In genomic region chr7:108226723-108227359, GRCh38 we compare ENCODE assay signal across 18 cellular contexts.
"Had no signal": no experiment of that assay in that cellular context is flagged by ENCODE, and none has a peak within 500 bp of the region (broad histone marks: within the 10 kb centered on the region; RNA-seq: fewer than 3 reads in every experiment).

No MANE protein-coding gene starts in this region.

- H3K4me3 Mint-ChIP-seq: activated CD8-positive, alpha-beta T cell treated with anti-CD3 and anti-CD28 coated beads for 36 hours; activated naive CD4-positive, alpha-beta T cell treated with anti-CD3 and anti-CD28 coated beads, Interleukin-2, amount 10 ng/mL, durations not matched to agents 7 days and 5 days; activated T-cell treated with anti-CD3 and anti-CD28 coated beads, Interleukin-2, amount 50 U/mL, for 4 hours; natural killer cell treated with Interleukin-12 subunit alpha and Interleukin-12 subunit beta and Interleukin-15 and Interleukin-18, amount 100 ng/mL, for 72 hours; T-helper 2 cell treated with Interferon-gamma antibody and Interleukin-4, amounts not matched to agents 5 μg/mL and 100 μg/mL, for 36 hours had no signal

- H3K4me1 Mint-ChIP-seq: activated naive CD4-positive, alpha-beta T cell treated with anti-CD3 and anti-CD28 coated beads, Interleukin-2, amount 10 ng/mL, durations not matched to agents 7 days and 5 days had no signal

- H3K27ac Mint-ChIP-seq: activated CD8-positive, alpha-beta T cell treated with anti-CD3 and anti-CD28 coated beads for 36 hours; activated naive CD4-positive, alpha-beta T cell treated with anti-CD3 and anti-CD28 coated beads, Interleukin-2, amount 10 ng/mL, durations not matched to agents 7 days and 5 days; natural killer cell treated with Interleukin-12 subunit alpha and Interleukin-12 subunit beta and Interleukin-15 and Interleukin-18, amount 100 ng/mL, for 72 hours; T-helper 2 cell treated with Interferon-gamma antibody and Interleukin-4, amounts not matched to agents 5 μg/mL and 100 μg/mL, for 36 hours had no signal

- ATAC-seq: activated CD8-positive, alpha-beta T cell treated with anti-CD3 and anti-CD28 coated beads for 36 hours; activated T-cell treated with anti-CD3 and anti-CD28 coated beads, Interleukin-2, amount 50 U/mL, for 4 hours; left lobe of liver; natural killer cell treated with Interleukin-12 subunit alpha and Interleukin-12 subunit beta and Interleukin-15 and Interleukin-18, amount 100 ng/mL, for 72 hours; pancreas; sciatic nerve had no signal

- H3K36me3 Mint-ChIP-seq: activated naive CD4-positive, alpha-beta T cell treated with anti-CD3 and anti-CD28 coated beads, Interleukin-2, amount 10 ng/mL, durations not matched to agents 7 days and 5 days; natural killer cell treated with Interleukin-12 subunit alpha and Interleukin-12 subunit beta and Interleukin-15 and Interleukin-18, amount 100 ng/mL, for 72 hours had no signal

- H3K27me3 Mint-ChIP-seq: activated CD8-positive, alpha-beta T cell treated with anti-CD3 and anti-CD28 coated beads for 36 hours; activated naive CD4-positive, alpha-beta T cell treated with anti-CD3 and anti-CD28 coated beads, Interleukin-2, amount 10 ng/mL, durations not matched to agents 7 days and 5 days had no signal

- DNase-seq: activated CD4-positive, alpha-beta T cell treated with anti-CD3 and anti-CD28 coated beads for 48 hours; activated CD4-positive, CD25-positive, alpha-beta regulatory T cell; activated CD8-positive, alpha-beta T cell treated with anti-CD3 and anti-CD28 coated beads for 36 hours; activated effector memory CD4-positive, alpha-beta T cell treated with Interleukin-2 at 50 U/mL for 16 hours; activated naive CD4-positive, alpha-beta T cell treated with anti-CD3 and anti-CD28 coated beads, Interleukin-2, amount 10 ng/mL, durations not matched to agents 7 days and 5 days; activated T-cell treated with anti-CD3 and anti-CD28 coated beads, Interleukin-2, amount 50 U/mL, for 4 hours; effector CD8-positive, alpha-beta T cell; foreskin fibroblast; glutamatergic neuron; hypothalamus; islet precursor cell; pancreas; stimulated activated naive CD4-positive, alpha-beta T cell treated with Interleukin-2 at 50 U/mL for 16 hours; substantia nigra had no signal

- H3K9me3 Mint-ChIP-seq: activated CD8-positive, alpha-beta T cell treated with anti-CD3 and anti-CD28 coated beads for 36 hours; activated naive CD4-positive, alpha-beta T cell treated with anti-CD3 and anti-CD28 coated beads, Interleukin-2, amount 10 ng/mL, durations not matched to agents 7 days and 5 days; activated T-cell treated with anti-CD3 and anti-CD28 coated beads, Interleukin-2, amount 50 U/mL, for 4 hours; natural killer cell treated with Interleukin-12 subunit alpha and Interleukin-12 subunit beta and Interleukin-15 and Interleukin-18, amount 100 ng/mL, for 72 hours; T-helper 2 cell treated with Interferon-gamma antibody and Interleukin-4, amounts not matched to agents 5 μg/mL and 100 μg/mL, for 36 hours had no signal
